8 cellular contexts compared by ENCODE assay signal in genomic region chr5:10595678-10596309, GRCh38. TPM values are rescaled to one million over a fixed set of nuclear protein-coding genes. Genes with fewer than 3 reads are reported as not detected.
DNase-seq lines count a peak whose midpoint lies in the region; ATAC-seq and TF ChIP-seq lines count a peak whose summit lies in the region.

No MANE protein-coding gene starts in this region.

- peak overlapping the region; percentile 1 for H3K4me3 Mint-ChIP-seq in activated naive CD4-positive, alpha-beta T cell treated with anti-CD3 and anti-CD28 coated beads, Interleukin-2, amount 10 ng/mL, durations not matched to agents 7 days and 5 days

- peaks cover 35% of the 10 kb centered on the region for H3K4me1 Mint-ChIP-seq in activated naive CD4-positive, alpha-beta T cell treated with anti-CD3 and anti-CD28 coated beads, Interleukin-2, amount 10 ng/mL, durations not matched to agents 7 days and 5 days

- peak; percentile 86 for ATAC-seq in left ventricle myocardium superior

- DNase-seq in NCI-H524 (lab: John Stamatoyannopoulos, UW), result peak; percentile 33 to 65
- DNase-seq in NCI-H524 treated with DMSO at 0.1 percent for 48 hours (lab: John Stamatoyannopoulos, UW), result no peak
- peak; percentile 84 for DNase-seq in LoVo (ENCODE audit: low spot score)
- peak; percentile 35 for DNase-seq in activated naive CD4-positive, alpha-beta T cell treated with anti-CD3 and anti-CD28 coated beads, Interleukin-2, amount 10 ng/mL, durations not matched to agents 7 days and 5 days
- DNase-seq in left ventricle myocardium superior, result no peak
- peak; percentile 18 for DNase-seq in stimulated activated CD4-positive, alpha-beta T cell treated with anti-CD3 and anti-CD28 coated beads, Interleukin-4, amount 100 ng/mL, for 1 hour
- no peak for DNase-seq in GM10248 (ENCODE audit: extremely low spot score)
- DNase-seq in COLO668 (lab: John Stamatoyannopoulos, UW; ENCODE audit: unreplicated experiment), result no peak

- intact Hi-C loops in left ventricle myocardium superior (cut with micrococcal nuclease), result no loop called here

- peaks cover 7% of the 10 kb centered on the region for H3K27me3 Mint-ChIP-seq in activated naive CD4-positive, alpha-beta T cell treated with anti-CD3 and anti-CD28 coated beads, Interleukin-2, amount 10 ng/mL, durations not matched to agents 7 days and 5 days

- H3K36me3 Mint-ChIP-seq in activated naive CD4-positive, alpha-beta T cell treated with anti-CD3 and anti-CD28 coated beads, Interleukin-2, amount 10 ng/mL, durations not matched to agents 7 days and 5 days, result no peaks in the 10 kb centered on the region

- POLR2A ChIA-PET in GM10248 (lab: Yijun Ruan, JAX), result no interaction called here

- CTCF ChIA-PET in activated naive CD4-positive, alpha-beta T cell treated with anti-CD3 and anti-CD28 coated beads, Interleukin-2, amount 10 ng/mL, durations not matched to agents 7 days and 5 days (lab: Charles Lee), result interaction anchor here (1.5 kb wide), 1 partner anchor 10 kb away, joined by 3 read pairs; no protein-coding TSS in a partner anchor
- CTCF ChIA-PET in GM10248 (lab: Yijun Ruan, JAX), result interaction anchor here (1.4 to 3.5 kb wide), 2 partner anchors 9 to 12 kb away, joined by 4 to 18 read pairs; no protein-coding TSS in a partner anchor

- H3K9me3 Mint-ChIP-seq in activated naive CD4-positive, alpha-beta T cell treated with anti-CD3 and anti-CD28 coated beads, Interleukin-2, amount 10 ng/mL, durations not matched to agents 7 days and 5 days, result peaks cover 3% of the 10 kb centered on the region

- no peak for TF ChIP-seq CTCF in GM10248 (IDR thresholded peaks at IDR 0.05; ENCODE audit: control extremely low read depth, extremely low read depth, low read depth, missing control alignments)

- peak overlapping the region; percentile 38 for H3K27ac Mint-ChIP-seq in activated naive CD4-positive, alpha-beta T cell treated with anti-CD3 and anti-CD28 coated beads, Interleukin-2, amount 10 ng/mL, durations not matched to agents 7 days and 5 days

RNA-seq across cellular contexts. Expression of gene ANKRD33B, which starts 31.9 kb away (rescaled TPM):
- 6.7 TPM for total RNA-seq in left ventricle myocardium superior

Comparison
In these comparisons a context has a peak if more than half of its experiments do, and no peak if none do; other contexts are left out.
1. DNase-seq: peak in NCI-H524 (2 of 2), LoVo (single experiment), activated naive CD4-positive, alpha-beta T cell treated with anti-CD3 and anti-CD28 coated beads, Interleukin-2, amount 10 ng/mL, durations not matched to agents 7 days and 5 days (single experiment) and stimulated activated CD4-positive, alpha-beta T cell treated with anti-CD3 and anti-CD28 coated beads, Interleukin-4, amount 100 ng/mL, for 1 hour (single experiment); none in NCI-H524 treated with DMSO at 0.1 percent for 48 hours (single experiment), left ventricle myocardium superior (single experiment), GM10248 (single experiment) and COLO668 (single experiment).